Comparison of ENCODE assay signal across 27 cellular contexts in genomic region chr2:213710164-213710563, GRCh38.
"Had no signal": no experiment of that assay in that cellular context is flagged by ENCODE, and none has a peak within 500 bp of the region (broad histone marks: within the 10 kb centered on the region; RNA-seq: fewer than 3 reads in every experiment).

No MANE protein-coding gene starts in this region.

- H3K4me1 ChIP-seq: stomach, suprapubic skin, testis, thyroid gland, tibial artery, tibial nerve, transverse colon, upper lobe of left lung, upper lobe of right lung, uterus, vagina had no signal

- H3K27ac ChIP-seq: stomach, suprapubic skin, testis, thoracic aorta, thyroid gland, tibial artery, tibial nerve, transverse colon, upper lobe of left lung, upper lobe of right lung, uterus, vagina had no signal

- FAIRE-seq: urothelium cell line had no signal

- H3K9me3 ChIP-seq: stomach, suprapubic skin, testis, thoracic aorta, thyroid gland, tibial artery, tibial nerve, transverse colon, upper lobe of left lung, upper lobe of right lung, uterus, vagina had no signal

- H3K27me3 ChIP-seq: stomach, suprapubic skin, testis, thyroid gland, tibial artery, tibial nerve, transverse colon, upper lobe of left lung, upper lobe of right lung, uterus, vagina had no signal

- DNase-seq: stimulated activated CD4-positive, alpha-beta T cell treated with anti-CD3 and anti-CD28 coated beads, Interleukin-2, amount 100 ng/mL, for 48 hours; stimulated activated CD4-positive, alpha-beta T cell treated with anti-CD3 and anti-CD28 coated beads, Interleukin-4, amount 100 ng/mL, for 1 hour; stimulated activated CD4-positive, alpha-beta T cell treated with anti-CD3 and anti-CD28 coated beads, Interleukin-4, amount 100 ng/mL, for 24 hours; stimulated activated CD4-positive, alpha-beta T cell treated with anti-CD3 and anti-CD28 coated beads, Interleukin-4, amount 100 ng/mL, for 4 hours; stimulated activated CD8-positive, alpha-beta memory T cell treated with anti-CD3 and anti-CD28 coated beads, Interleukin-4, amount 100 ng/mL, for 48 hours; stimulated activated naive B cell treated with anti-CD40 and anti-IgM and Interleukin-4, amounts not matched to agents 10 μg/mL and 1 μg/mL and 100 μg/mL, for 72 hours; stimulated activated naive CD4-positive, alpha-beta T cell; stimulated activated naive CD4-positive, alpha-beta T cell treated with Interleukin-2 at 50 U/mL for 16 hours; stimulated activated naive CD8-positive, alpha-beta T cell treated with anti-CD3 and anti-CD28 coated beads, Interleukin-15, amount 100 ng/mL, for 72 hours; stimulated activated naive CD8-positive, alpha-beta T cell treated with anti-CD3 and anti-CD28 coated beads, Interleukin-15, Interleukin-2, amounts not matched to agents 100 U/mL and 50 U/mL, for 24 hours; stomach; substantia nigra; testis; thyroid gland; tibial artery; transverse colon; trophoblast cell; upper lobe of left lung; upper lobe of right lung; uterus had no signal

- ATAC-seq: stimulated activated effector memory CD8-positive, alpha-beta T cell treated with anti-CD3 and anti-CD28 coated beads, Interleukin-12 subunit alpha, Interleukin-12 subunit beta, amount 100 ng/mL, for 72 hours; stimulated activated memory B cell treated with anti-CD40 and anti-IgM and Interleukin-4, amounts not matched to agents 10 μg/mL and 1 μg/mL and 100 μg/mL, for 72 hours; stimulated activated naive B cell treated with anti-CD40 and anti-IgM and Interleukin-4, amounts not matched to agents 10 μg/mL and 1 μg/mL and 100 μg/mL, for 72 hours; stimulated activated naive CD8-positive, alpha-beta T cell treated with anti-CD3 and anti-CD28 coated beads, Interleukin-15, amount 100 ng/mL, for 72 hours; stimulated activated naive CD8-positive, alpha-beta T cell treated with anti-CD3 and anti-CD28 coated beads, Interleukin-15, Interleukin-2, amounts not matched to agents 100 U/mL and 50 U/mL, for 24 hours; upper lobe of right lung had no signal

- H3K36me3 ChIP-seq: stomach, suprapubic skin, thoracic aorta, thyroid gland, tibial artery, tibial nerve, transverse colon, upper lobe of left lung, upper lobe of right lung, uterus, vagina had no signal

- H3K4me3 ChIP-seq: stomach, suprapubic skin, testis, thoracic aorta, thyroid gland, tibial artery, tibial nerve, transverse colon, upper lobe of left lung, upper lobe of right lung, uterus, vagina had no signal
